Comparison of ENCODE assay signal across 14 cellular contexts in genomic region chr5:158553946-158554336, GRCh38.
"Had no signal": no experiment of that assay in that cellular context is flagged by ENCODE, and none has a peak within 500 bp of the region (broad histone marks: within the 10 kb centered on the region; RNA-seq: fewer than 3 reads in every experiment).

No MANE protein-coding gene starts in this region.

- H3K36me3 ChIP-seq: pancreas, thyroid gland had no signal

- H3K9me3 ChIP-seq: pancreas, thyroid gland had no signal

- ATAC-seq: activated CD4-positive, alpha-beta T cell treated with anti-CD3 and anti-CD28 coated beads for 36 hours; activated T-cell treated with anti-CD3 and anti-CD28 coated beads, Interleukin-2, amount 50 U/mL, for 4 hours; left colon; stimulated activated naive CD8-positive, alpha-beta T cell treated with anti-CD3 and anti-CD28 coated beads, Interleukin-15, amount 100 ng/mL, for 72 hours; T-helper 17 cell had no signal

- H3K4me3 ChIP-seq: pancreas, thyroid gland had no signal

- FAIRE-seq: colon, pancreas had no signal

- DNase-seq: activated CD4-positive, alpha-beta memory T cell treated with anti-CD3 and anti-CD28 coated beads, Interleukin-2, amount 10 ng/mL, durations not matched to agents 7 days and 5 days; activated CD4-positive, alpha-beta T cell treated with anti-CD3 and anti-CD28 coated beads for 36 hours; activated effector memory CD4-positive, alpha-beta T cell treated with Interleukin-2 at 50 U/mL for 16 hours; activated naive CD4-positive, alpha-beta T cell treated with anti-CD3 and anti-CD28 coated beads, Interleukin-2, amount 50 U/mL, for 16 hours; activated T-cell treated with anti-CD3 and anti-CD28 coated beads, Interleukin-2, amount 50 U/mL, for 4 hours; caudate nucleus; erythroblast; left colon; retina; stimulated activated naive CD8-positive, alpha-beta T cell treated with anti-CD3 and anti-CD28 coated beads, Interleukin-15, amount 100 ng/mL, for 72 hours; T-helper 17 cell; thyroid gland had no signal

- H3K27ac ChIP-seq: pancreas, thyroid gland had no signal

- H3K27me3 ChIP-seq: pancreas, thyroid gland had no signal

- H3K4me1 ChIP-seq: pancreas, thyroid gland had no signal
